ENCODE assay signal across 22 cellular contexts in the genomic region with DNA sequence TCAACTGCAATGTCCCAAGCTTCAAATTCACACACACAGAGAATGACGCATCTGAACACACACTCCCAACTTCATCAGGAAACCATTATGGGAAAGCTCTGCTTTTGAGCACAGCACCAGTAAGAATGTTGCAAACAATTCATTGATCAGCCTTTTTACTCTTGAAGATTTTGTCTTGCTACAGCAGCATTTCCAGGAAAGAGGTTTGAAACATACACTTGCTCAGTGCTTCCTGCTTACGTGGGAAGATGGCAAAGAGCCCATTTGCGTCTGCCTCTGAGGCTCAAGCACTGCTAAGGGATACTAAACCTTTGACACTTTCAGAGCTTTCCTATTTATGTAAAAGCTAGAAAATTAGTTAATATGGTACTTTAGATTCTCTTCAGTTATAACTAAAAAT.
"Had no signal": no experiment of that assay in that cellular context is flagged by ENCODE, and none has a peak within 500 bp of the region (broad histone marks: within the 10 kb centered on the region; RNA-seq: fewer than 3 reads in every experiment).

No MANE protein-coding gene starts in this region.

- H3K4me3 ChIP-seq: left ventricle myocardium inferior, lung, mucosa of descending colon, thyroid gland, upper lobe of left lung had no signal

- H3K36me3 Mint-ChIP-seq: activated naive CD8-positive, alpha-beta T cell treated with anti-CD3 and anti-CD28 coated beads, Interleukin-2, amount 10 ng/mL, durations not matched to agents 7 days and 5 days; natural killer cell treated with Interleukin-12 subunit alpha and Interleukin-12 subunit beta and Interleukin-15 and Interleukin-18, amount 100 ng/mL, for 72 hours had no signal

- H3K27ac ChIP-seq: left ventricle myocardium inferior, thyroid gland, upper lobe of left lung had no signal

- H3K9me3 ChIP-seq: left ventricle myocardium inferior, mucosa of descending colon, thyroid gland, upper lobe of left lung had no signal

- H3K4me1 Mint-ChIP-seq: activated naive CD8-positive, alpha-beta T cell treated with anti-CD3 and anti-CD28 coated beads, Interleukin-2, amount 10 ng/mL, durations not matched to agents 7 days and 5 days had no signal

- H3K27me3 Mint-ChIP-seq: activated naive CD8-positive, alpha-beta T cell treated with anti-CD3 and anti-CD28 coated beads, Interleukin-2, amount 10 ng/mL, durations not matched to agents 7 days and 5 days; dendritic cell treated with granulocyte-macrophage colony-stimulating factor and Interleukin-4, amounts not matched to agents 40 ng/mL and 50 ng/mL, for 4 days had no signal

- H3K27me3 ChIP-seq: thyroid gland, upper lobe of left lung had no signal

- H3K27ac Mint-ChIP-seq: activated naive CD8-positive, alpha-beta T cell treated with anti-CD3 and anti-CD28 coated beads, Interleukin-2, amount 10 ng/mL, durations not matched to agents 7 days and 5 days; dendritic cell treated with granulocyte-macrophage colony-stimulating factor and Interleukin-4, amounts not matched to agents 40 ng/mL and 50 ng/mL, for 4 days; natural killer cell treated with Interleukin-12 subunit alpha and Interleukin-12 subunit beta and Interleukin-15 and Interleukin-18, amount 100 ng/mL, for 72 hours; stimulated activated naive CD8-positive, alpha-beta T cell treated with anti-CD3 and anti-CD28 coated beads, Interleukin-15, Interleukin-2, amounts not matched to agents 100 ng/mL and 50 ng/mL, for 24 hours; T-helper 2 cell treated with Interferon-gamma antibody and Interleukin-4, amounts not matched to agents 5 μg/mL and 100 μg/mL, for 36 hours had no signal

- H3K4me1 ChIP-seq: thyroid gland had no signal

- H3K9me3 Mint-ChIP-seq: activated naive CD8-positive, alpha-beta T cell treated with anti-CD3 and anti-CD28 coated beads, Interleukin-2, amount 10 ng/mL, durations not matched to agents 7 days and 5 days; dendritic cell treated with granulocyte-macrophage colony-stimulating factor and Interleukin-4, amounts not matched to agents 40 ng/mL and 50 ng/mL, for 4 days; natural killer cell treated with Interleukin-12 subunit alpha and Interleukin-12 subunit beta and Interleukin-15 and Interleukin-18, amount 100 ng/mL, for 72 hours; stimulated activated naive CD8-positive, alpha-beta T cell treated with anti-CD3 and anti-CD28 coated beads, Interleukin-15, Interleukin-2, amounts not matched to agents 100 ng/mL and 50 ng/mL, for 24 hours; T-helper 2 cell treated with Interferon-gamma antibody and Interleukin-4, amounts not matched to agents 5 μg/mL and 100 μg/mL, for 36 hours had no signal

- ATAC-seq: mucosa of descending colon; natural killer cell treated with Interleukin-12 subunit alpha and Interleukin-12 subunit beta and Interleukin-15 and Interleukin-18, amount 100 ng/mL, for 72 hours had no signal

- DNase-seq: activated CD4-positive, alpha-beta T cell treated with anti-CD3 and anti-CD28 coated beads for 4 hours; activated CD4-positive, alpha-beta T cell treated with anti-CD3 and anti-CD28 coated beads, Interleukin-2, amount 50 U/mL, for 48 hours; activated CD4-positive, CD25-positive, alpha-beta regulatory T cell; activated CD8-positive, alpha-beta memory T cell treated with anti-CD3 and anti-CD28 coated beads for 24 hours; activated effector memory CD4-positive, alpha-beta T cell treated with Interleukin-2 at 50 U/mL for 16 hours; activated naive CD4-positive, alpha-beta T cell treated with Interleukin-2 at 50 U/mL for 16 hours; activated naive CD8-positive, alpha-beta T cell treated with anti-CD3 and anti-CD28 coated beads, Interleukin-2, amount 10 ng/mL, durations not matched to agents 7 days and 5 days; amniotic stem cell; effector memory CD4-positive, alpha-beta T cell; hippocampal formation; left ventricle myocardium inferior; mucosa of descending colon; stimulated activated CD4-positive, alpha-beta T cell treated with anti-CD3 and anti-CD28 coated beads, Interleukin-2, amount 100 ng/mL, for 48 hours; substantia nigra; T-helper 1 cell had no signal

- H3K4me3 Mint-ChIP-seq: activated naive CD8-positive, alpha-beta T cell treated with anti-CD3 and anti-CD28 coated beads, Interleukin-2, amount 10 ng/mL, durations not matched to agents 7 days and 5 days; dendritic cell treated with granulocyte-macrophage colony-stimulating factor and Interleukin-4, amounts not matched to agents 40 ng/mL and 50 ng/mL, for 4 days; natural killer cell treated with Interleukin-12 subunit alpha and Interleukin-12 subunit beta and Interleukin-15 and Interleukin-18, amount 100 ng/mL, for 72 hours; stimulated activated naive CD8-positive, alpha-beta T cell treated with anti-CD3 and anti-CD28 coated beads, Interleukin-15, Interleukin-2, amounts not matched to agents 100 ng/mL and 50 ng/mL, for 24 hours; T-helper 2 cell treated with Interferon-gamma antibody and Interleukin-4, amounts not matched to agents 5 μg/mL and 100 μg/mL, for 36 hours had no signal

- H3K36me3 ChIP-seq: left ventricle myocardium inferior, thyroid gland, upper lobe of left lung had no signal
